23 cellular contexts compared by ENCODE assay signal in genomic region chr11:119110439-119110838, GRCh38. TPM values are rescaled to one million over a fixed set of nuclear protein-coding genes. Genes with fewer than 3 reads are reported as not detected.
DNase-seq lines count a peak whose midpoint lies in the region; ATAC-seq and TF ChIP-seq lines count a peak whose summit lies in the region.
"Had no signal": no experiment of that assay in that cellular context is flagged by ENCODE, and none has a peak within 500 bp of the region (broad histone marks: within the 10 kb centered on the region; RNA-seq: fewer than 3 reads in every experiment).

No MANE protein-coding gene starts in this region.

- H3K27me3 ChIP-seq in Karpas-422 (ENCODE audit: low read length) (no peaks in the 10 kb centered on the region), heart left ventricle (no peaks in the 10 kb centered on the region), smooth muscle cell (ENCODE audit: low read depth) (no peaks in the 10 kb centered on the region)
- H3K27me3 ChIP-seq: BE2C, upper lobe of left lung had no signal

- H2AFZ ChIP-seq in Karpas-422 (ENCODE audit: low read length) (no peak overlapping the region), smooth muscle cell (ENCODE audit: low read depth) (no peak overlapping the region)

- ATAC-seq in activated T-cell treated with anti-CD3 and anti-CD28 coated beads, Interleukin-2, amount 50 U/mL, for 72 hours (replicated peaks in 1 of 2) = no peak
- ATAC-seq in heart left ventricle = no peak
- ATAC-seq: HCT116, left colon had no signal

- TF ChIP-seq CTCF in heart left ventricle (IDR thresholded peaks at IDR 0.05) = no peak
- no peak for TF ChIP-seq CTCF in smooth muscle cell (IDR thresholded peaks at IDR 0.05; ENCODE audit: borderline replicate concordance, insufficient read depth, poor library complexity, severe bottlenecking)

- H3K4me1 Mint-ChIP-seq in activated T-cell treated with anti-CD3 and anti-CD28 coated beads, Interleukin-2, amount 50 U/mL, for 72 hours (ENCODE audit: low read depth) = peaks cover 52% of the 10 kb centered on the region

- H3K9ac ChIP-seq in Karpas-422 (ENCODE audit: low read length) (no peak overlapping the region; the same call in 1 of the 2 replicates), smooth muscle cell (ENCODE audit: low read depth) (no peak overlapping the region)

- H3K4me1 ChIP-seq in Karpas-422 (ENCODE audit: low read length) (peaks cover 43% of the 10 kb centered on the region), heart left ventricle (peaks cover 0 to 53% (median 23%) of the 10 kb centered on the region in 12 donors), smooth muscle cell (ENCODE audit: low read depth) (peaks cover 14% of the 10 kb centered on the region)

- H3K27ac Mint-ChIP-seq in activated T-cell treated with anti-CD3 and anti-CD28 coated beads, Interleukin-2, amount 50 U/mL, for 72 hours = peak overlapping the region; percentile 16

- intact Hi-C loops in heart left ventricle (cut with DNase I) = loop anchor here in 1 of 10 donors (10.0 kb wide), 1 partner anchor 204 kb away; the partner anchor contains the start of gene MCAM

- no peaks in the 10 kb centered on the region for H3K9me3 Mint-ChIP-seq in activated T-cell treated with anti-CD3 and anti-CD28 coated beads, Interleukin-2, amount 50 U/mL, for 72 hours

- 82 to 94% (median 86%) methylated on average over 9 to 10 of the region's 10 CpGs for WGBS in heart left ventricle, 4 donors
- 90% methylated on average over 10 of the region's 10 CpGs for WGBS in smooth muscle cell (ENCODE audit: low lambda C conversion rate)

- H3K27me3 Mint-ChIP-seq in activated T-cell treated with anti-CD3 and anti-CD28 coated beads, Interleukin-2, amount 50 U/mL, for 72 hours (ENCODE audit: low read depth) = no peaks in the 10 kb centered on the region

- H3F3A ChIP-seq in smooth muscle cell (ENCODE audit: low read depth) = no peaks in the 10 kb centered on the region

- no peak overlapping the region for H3K4me3 Mint-ChIP-seq in activated T-cell treated with anti-CD3 and anti-CD28 coated beads, Interleukin-2, amount 50 U/mL, for 72 hours

- H3K79me2 ChIP-seq in Karpas-422 (ENCODE audit: low read length) (peaks cover 28% of the 10 kb centered on the region), smooth muscle cell (ENCODE audit: low read depth) (no peaks in the 10 kb centered on the region)

- H3K36me3 Mint-ChIP-seq in activated T-cell treated with anti-CD3 and anti-CD28 coated beads, Interleukin-2, amount 50 U/mL, for 72 hours (ENCODE audit: insufficient read depth in 2 of 2) = peaks cover 4 to 22% of the 10 kb centered on the region in 2 donors

- no peak for TF ChIP-seq POLR2A in heart left ventricle (IDR thresholded peaks at IDR 0.05)

- H3K9me2 ChIP-seq in Karpas-422 (replicated peaks; ENCODE audit: insufficient read depth, low read length) = no peaks in the 10 kb centered on the region

- H3K36me3 ChIP-seq in Karpas-422 (ENCODE audit: insufficient read depth, low read length) (no peaks in the 10 kb centered on the region; the same call in 1 of the 2 replicates), heart left ventricle (peaks cover 0 to 56% (median 42%) of the 10 kb centered on the region in 9 donors), smooth muscle cell (ENCODE audit: low read depth) (no peaks in the 10 kb centered on the region)

- H3K4me2 ChIP-seq in Karpas-422 (ENCODE audit: low read depth, low read length, poor library complexity, severe bottlenecking) = peak overlapping the region; percentile 79
- H3K4me2 ChIP-seq in smooth muscle cell = no peak overlapping the region

- DNase-seq in activated T-cell treated with anti-CD3 and anti-CD28 coated beads, Interleukin-2, amount 50 U/mL, for 72 hours = no peak
- no peak for DNase-seq in activated T-cell treated with anti-CD3 and anti-CD28 coated beads for 4 hours
- DNase-seq in Karpas-422 = peak; percentile 31
- DNase-seq in cerebellum (ENCODE audit: low spot score) = peak; percentile 41
- peak; percentile 75 for DNase-seq in putamen (ENCODE audit: low spot score)
- DNase-seq in DMS 273 treated with DMSO at 0.1 percent for 48 hours (lab: John Stamatoyannopoulos, UW) = no peak
- no peak for DNase-seq in heart left ventricle
- DNase-seq in smooth muscle cell (lab: John Stamatoyannopoulos, UW; ENCODE audit: unreplicated experiment) = no peak
- DNase-seq: activated T-cell treated with anti-CD3 and anti-CD28 coated beads, Interleukin-2, amount 50 U/mL, for 1 hour; BE2C; cerebellar nuclear complex; left colon; NCI-H1105 treated with DMSO at 0.1 percent for 48 hours; NCI-H2029; NCI-H226; small intestine; stimulated activated CD4-positive, alpha-beta T cell treated with anti-CD3 and anti-CD28 coated beads, Interleukin-2, amount 100 ng/mL, for 24 hours; upper lobe of left lung had no signal

- H3K9me3 ChIP-seq in Karpas-422 (ENCODE audit: low read length) (no peaks in the 10 kb centered on the region), heart left ventricle (no peaks in the 10 kb centered on the region), smooth muscle cell (replicated peaks; ENCODE audit: low read depth) (no peaks in the 10 kb centered on the region)
- H3K9me3 ChIP-seq: BE2C, upper lobe of left lung had no signal

- no peak overlapping the region for H3K4me3 ChIP-seq in Karpas-422 (ENCODE audit: low read length)
- H3K4me3 ChIP-seq in heart left ventricle = no peak overlapping the region
- H3K4me3 ChIP-seq in smooth muscle cell = no peak overlapping the region
- H3K4me3 ChIP-seq: upper lobe of left lung had no signal

- H4K20me1 ChIP-seq in Karpas-422 (ENCODE audit: insufficient read depth, low read depth, low read length) = no peaks in the 10 kb centered on the region
- peaks cover 8% of the 10 kb centered on the region for H4K20me1 ChIP-seq in smooth muscle cell (ENCODE audit: low read depth)

- peak overlapping the region; percentile 40 for H3K27ac ChIP-seq in Karpas-422 (ENCODE audit: low read length)
- no peak overlapping the region for H3K27ac ChIP-seq in heart left ventricle
- H3K27ac ChIP-seq in smooth muscle cell (ENCODE audit: low read depth) = no peak overlapping the region
- H3K27ac ChIP-seq: VCaP had no signal

RNA-seq across cellular contexts. Expression of gene C2CD2L, which starts 3.3 kb away (rescaled TPM):
- total RNA-seq in activated T-cell treated with anti-CD3 and anti-CD28 coated beads, Interleukin-2, amount 50 U/mL, for 72 hours = 10 to 100 TPM; 21.0 to 21.1 TPM
- 10.1 and 11.9 TPM in 2 replicates for total RNA-seq in Karpas-422 (2014; rRNA removed; shearing (Covaris generic); ENCODE audit: low replicate concordance)
- 6.2 TPM for total RNA-seq in cerebellum
- 10 to 100 TPM in 5 of 9 donors, 1 to 10 TPM in 4; 7.1 to 18.3 (median 11.2) TPM for total RNA-seq in heart left ventricle
- 10 to 100 TPM in 1 of 2 donors, 1 to 10 TPM in 1; 6.6 to 17.7 TPM for polyA plus RNA-seq in heart left ventricle
- 4.8 and 10.6 TPM in 2 replicates for total RNA-seq in smooth muscle cell
- polyA plus RNA-seq in smooth muscle cell = 7.2 and 9.2 TPM in 2 replicates

RNA-seq across cellular contexts. Expression of gene DPAGT1, which starts 8.8 kb away (rescaled TPM):
- total RNA-seq in activated T-cell treated with anti-CD3 and anti-CD28 coated beads, Interleukin-2, amount 50 U/mL, for 72 hours = 10 to 100 TPM; 63.8 to 81.9 TPM
- 10.0 and 27.3 TPM in 2 replicates for total RNA-seq in Karpas-422 (2014; rRNA removed; shearing (Covaris generic); ENCODE audit: low replicate concordance)
- total RNA-seq in cerebellum = 12.0 TPM
- total RNA-seq in heart left ventricle = 10 to 100 TPM; 11.2 to 32.4 (median 16.5) TPM
- 10 to 100 TPM; 13.4 to 32.9 TPM for polyA plus RNA-seq in heart left ventricle
- total RNA-seq in smooth muscle cell = 26.2 and 40.5 TPM in 2 replicates
- 68.1 and 73.7 TPM in 2 replicates for polyA plus RNA-seq in smooth muscle cell

RNA-seq across cellular contexts. Expression of gene HINFP, which starts 10.9 kb away (rescaled TPM):
- total RNA-seq in activated T-cell treated with anti-CD3 and anti-CD28 coated beads, Interleukin-2, amount 50 U/mL, for 72 hours = 10 to 100 TPM; 31.9 to 34.1 TPM
- 16.3 and 22.4 TPM in 2 replicates for total RNA-seq in Karpas-422 (2014; rRNA removed; shearing (Covaris generic); ENCODE audit: low replicate concordance)
- total RNA-seq in cerebellum (31.0 TPM), heart left ventricle (10 to 100 TPM in 7 of 9 donors, 1 to 10 TPM in 2; 9.4 to 16.3 (median 12.8) TPM), smooth muscle cell (17.3 and 18.6 TPM in 2 replicates)
- polyA plus RNA-seq in heart left ventricle (10 to 100 TPM; 10.8 to 12.9 TPM), smooth muscle cell (11.2 and 15.6 TPM in 2 replicates)

RNA-seq across cellular contexts. Expression of gene HMBS, which starts 25.8 kb away (rescaled TPM):
- 10 to 100 TPM; 31.6 to 42.5 TPM for total RNA-seq in activated T-cell treated with anti-CD3 and anti-CD28 coated beads, Interleukin-2, amount 50 U/mL, for 72 hours
- 7.5 and 12.7 TPM in 2 replicates for total RNA-seq in Karpas-422 (2014; rRNA removed; shearing (Covaris generic); ENCODE audit: low replicate concordance)
- total RNA-seq in cerebellum (4.9 TPM), heart left ventricle (10 to 100 TPM in 8 of 9 donors, 1 to 10 TPM in 1; 8.1 to 24.1 (median 16.6) TPM), smooth muscle cell (13.9 and 33.7 TPM in 2 replicates)
- polyA plus RNA-seq in heart left ventricle (10 to 100 TPM; 28.8 to 34.0 TPM), smooth muscle cell (39.9 and 43.4 TPM in 2 replicates)

RNA-seq across cellular contexts. Expression of gene ABCG4, which starts 38.4 kb away (rescaled TPM):
- under 1 TPM; 0.09 to 0.24 TPM for total RNA-seq in activated T-cell treated with anti-CD3 and anti-CD28 coated beads, Interleukin-2, amount 50 U/mL, for 72 hours
- not detected in 2 replicates for total RNA-seq in Karpas-422 (2014; rRNA removed; shearing (Covaris generic); ENCODE audit: low replicate concordance)
- total RNA-seq in cerebellum = 4.0 TPM
- 1 to 10 TPM in 4 of 9 donors, under 1 TPM in 5; 0.38 to 2.1 (median 0.98) TPM for total RNA-seq in heart left ventricle
- polyA plus RNA-seq in heart left ventricle = 1 to 10 TPM in 1 of 2 donors, under 1 TPM in 1; 0.25 to 1.1 TPM
- total RNA-seq in smooth muscle cell = 0.76 and 0.85 TPM in 2 replicates
- 2.0 and 2.1 TPM in 2 replicates for polyA plus RNA-seq in smooth muscle cell
- total RNA-seq: epithelial cell of proximal tubule, left colon, osteoblast, subcutaneous adipose tissue had no signal

Comparison
In these comparisons a context has a peak if more than half of its experiments do, and no peak if none do; other contexts are left out.
1. DNase-seq: peak in Karpas-422 (single experiment), cerebellum (single experiment) and putamen (single experiment); none in activated T-cell treated with anti-CD3 and anti-CD28 coated beads, Interleukin-2, amount 50 U/mL, for 72 hours (0 of 2), activated T-cell treated with anti-CD3 and anti-CD28 coated beads for 4 hours (single experiment), DMS 273 treated with DMSO at 0.1 percent for 48 hours (single experiment), heart left ventricle (0 of 5) and smooth muscle cell (single experiment).